In genomic region chr1:19043579-19044443, GRCh38 we compare ENCODE assay signal across 31 cellular contexts.
DNase-seq lines count a peak whose midpoint lies in the region; ATAC-seq, FAIRE-seq and TF ChIP-seq lines count a peak whose summit lies in the region.
"Had no signal": no experiment of that assay in that cellular context is flagged by ENCODE, and none has a peak within 500 bp of the region (broad histone marks: within the 10 kb centered on the region; RNA-seq: fewer than 3 reads in every experiment).

No MANE protein-coding gene starts in this region.

- peak; percentile 5 for DNase-seq in activated naive CD8-positive, alpha-beta T cell treated with anti-CD3 and anti-CD28 coated beads, Interleukin-2, amount 10 ng/mL, durations not matched to agents 7 days and 5 days
- DNase-seq in activated naive CD8-positive, alpha-beta T cell treated with anti-CD3 and anti-CD28 coated beads, Interleukin-2, amount 50 U/mL, for 24 hours = no peak
- DNase-seq in K562 (ENCODE audit: extremely low read depth in 1 of 4, low spot score in 3 of 4) (no peak), right lobe of liver (peak in 2 of 3 donors; percentile 13 to 46), tibial artery (peak; percentile 10 to 31), MCF 10A (ENCODE audit: unreplicated experiment) (no peak), H4 (ENCODE audit: low spot score) (no peak)
- DNase-seq in activated CD4-positive, alpha-beta T cell treated with anti-CD3 and anti-CD28 coated beads, Interleukin-2, amount 10 ng/mL, durations not matched to agents 24 days and 14 days = no peak
- DNase-seq: activated CD4-positive, alpha-beta T cell treated with anti-CD3 and anti-CD28 coated beads for 4 hours; activated T-cell treated with anti-CD3 and anti-CD28 coated beads, Interleukin-2, amount 50 U/mL, for 1 hour; CD8-positive, alpha-beta T cell; effector CD8-positive, alpha-beta T cell; immature natural killer cell; left colon; NCI-H1436 treated with DMSO at 0.1 percent for 48 hours; NCI-H345; nephron progenitor cell; SIG-M5; stimulated activated naive CD8-positive, alpha-beta T cell treated with anti-CD3 and anti-CD28 coated beads, Interleukin-15, amount 100 ng/mL, for 72 hours; SW 1271 had no signal

- no peaks in the 10 kb centered on the region for H3K36me3 ChIP-seq in K562 (ENCODE audit: control insufficient read depth, insufficient read depth, low read length)
- no peaks in the 10 kb centered on the region for H3K36me3 ChIP-seq in right lobe of liver
- no peaks in the 10 kb centered on the region for H3K36me3 ChIP-seq in tibial artery
- H3K36me3 ChIP-seq: breast epithelium, right atrium auricular region had no signal

- BruUV-seq in K562 (replicated peaks; lab: Mats Ljungman, UMichigan) (no TSS peak), MCF 10A (replicated peaks; lab: Mats Ljungman, UMichigan) (no TSS peak)

- H3K4me1 ChIP-seq in K562 (replicated peaks in 1 of 2; ENCODE audit: control insufficient read depth in 2 of 2, insufficient read depth in 2 of 2, low read length in 2 of 2) (no peaks in the 10 kb centered on the region; a peak in 1 of 5 replicates), right lobe of liver (peaks cover 0 to 41% (median 16%) of the 10 kb centered on the region in 4 donors), tibial artery (no peaks in the 10 kb centered on the region)
- H3K4me1 ChIP-seq: breast epithelium, parathyroid adenoma, right atrium auricular region had no signal

- H3K9ac ChIP-seq in K562 (ENCODE audit: insufficient read depth in 1 of 2, low read depth in 2 of 2, low read length in 2 of 2) = 0 out of 4 replicates have a peak overlapping the region, but pooled peaks of 1 of the 2 experiments have one; percentile 46
- H3K9ac ChIP-seq: parathyroid adenoma had no signal

- 5% methylated on average over 16 of the region's 16 CpGs for WGBS in K562 (ENCODE audit: insufficient coverage, low coverage, missing lambda C conversion rate)
- WGBS in right lobe of liver (ENCODE audit: insufficient coverage, low coverage, low lambda C conversion rate, missing lambda C conversion rate) = 46% methylated on average over 8 of the region's 16 CpGs

- peak in 1 of 2 experiments; percentile 17; a peak in 1 of 4 replicates for TF ChIP-seq RAD21 in K562 (CRISPR knock-in tag; conservative IDR thresholded peaks at IDR 0.05 in 1 of 2, IDR thresholded peaks at IDR 0.05 in 1 of 2)

- TF ChIP-seq CTCF in K562 (IDR thresholded peaks at IDR 0.05 in 2 of 3, conservative IDR thresholded peaks at IDR 0.05 in 1 of 3; ENCODE audit: insufficient read depth in 2 of 3, low read depth in 1 of 3, low read length in 3 of 3) (peak in 1 of 3 experiments; percentile 11; a peak in 1 of 6 replicates), right lobe of liver (IDR thresholded peaks at IDR 0.05) (no peak), tibial artery (IDR thresholded peaks at IDR 0.05) (no peak), MCF 10A (IDR thresholded peaks at IDR 0.05; ENCODE audit: unreplicated experiment) (no peak)

- H3K79me2 ChIP-seq in K562 (ENCODE audit: control insufficient read depth, insufficient read depth, low read length) = no peaks in the 10 kb centered on the region
- H3K79me2 ChIP-seq: hepatocyte, parathyroid adenoma had no signal

- peaks cover 33% of the 10 kb centered on the region for H3K27me3 Mint-ChIP-seq in activated naive CD8-positive, alpha-beta T cell treated with anti-CD3 and anti-CD28 coated beads, Interleukin-2, amount 10 ng/mL, durations not matched to agents 7 days and 5 days
- peaks cover 30% of the 10 kb centered on the region for H3K27me3 Mint-ChIP-seq in activated naive CD8-positive, alpha-beta T cell treated with anti-CD3 and anti-CD28 coated beads, Interleukin-2, amount 50 U/mL, for 24 hours
- H3K27me3 Mint-ChIP-seq in MCF 10A (ENCODE audit: insufficient read depth, unreplicated experiment) = peaks cover 19% of the 10 kb centered on the region
- peaks cover 21% of the 10 kb centered on the region for H3K27me3 Mint-ChIP-seq in activated CD4-positive, alpha-beta T cell treated with anti-CD3 and anti-CD28 coated beads, Interleukin-2, amount 10 ng/mL, durations not matched to agents 24 days and 14 days

- intact Hi-C loops in K562 (cut with micrococcal nuclease) = no loop called here
- intact Hi-C loops in right lobe of liver (cut with DNase I) = no loop called here
- intact Hi-C loops in tibial artery (cut with DNase I; ENCODE audit: low total_unique reads) = no loop called here
- intact Hi-C loops in MCF 10A (cut with micrococcal nuclease) = no loop called here
- intact Hi-C loops in activated CD4-positive, alpha-beta T cell treated with anti-CD3 and anti-CD28 coated beads, Interleukin-2, amount 10 ng/mL, durations not matched to agents 24 days and 14 days (cut with micrococcal nuclease) = no loop called here

- peaks cover 4% of the 10 kb centered on the region for H4K20me1 ChIP-seq in K562 (replicated peaks; ENCODE audit: control insufficient read depth, insufficient read depth, low read length)

- no peaks in the 10 kb centered on the region for H3K9me3 Mint-ChIP-seq in activated naive CD8-positive, alpha-beta T cell treated with anti-CD3 and anti-CD28 coated beads, Interleukin-2, amount 10 ng/mL, durations not matched to agents 7 days and 5 days
- H3K9me3 Mint-ChIP-seq in activated naive CD8-positive, alpha-beta T cell treated with anti-CD3 and anti-CD28 coated beads, Interleukin-2, amount 50 U/mL, for 24 hours = no peaks in the 10 kb centered on the region
- H3K9me3 Mint-ChIP-seq in MCF 10A (ENCODE audit: unreplicated experiment) = no peaks in the 10 kb centered on the region
- H3K9me3 Mint-ChIP-seq in activated CD4-positive, alpha-beta T cell treated with anti-CD3 and anti-CD28 coated beads, Interleukin-2, amount 10 ng/mL, durations not matched to agents 24 days and 14 days = no peaks in the 10 kb centered on the region
- H3K9me3 Mint-ChIP-seq: CD8-positive, alpha-beta T cell; immature natural killer cell; nephron progenitor cell; stimulated activated naive CD8-positive, alpha-beta T cell treated with anti-CD3 and anti-CD28 coated beads, Interleukin-15, amount 100 ng/mL, for 72 hours had no signal

- H3K27ac Mint-ChIP-seq in activated naive CD8-positive, alpha-beta T cell treated with anti-CD3 and anti-CD28 coated beads, Interleukin-2, amount 10 ng/mL, durations not matched to agents 7 days and 5 days = no peak overlapping the region
- no peak overlapping the region for H3K27ac Mint-ChIP-seq in activated naive CD8-positive, alpha-beta T cell treated with anti-CD3 and anti-CD28 coated beads, Interleukin-2, amount 50 U/mL, for 24 hours
- H3K27ac Mint-ChIP-seq in MCF 10A (ENCODE audit: low read depth, unreplicated experiment) = no peak overlapping the region
- no peak overlapping the region for H3K27ac Mint-ChIP-seq in activated CD4-positive, alpha-beta T cell treated with anti-CD3 and anti-CD28 coated beads, Interleukin-2, amount 10 ng/mL, durations not matched to agents 24 days and 14 days
- H3K27ac Mint-ChIP-seq: B cell; CD8-positive, alpha-beta T cell; immature natural killer cell; nephron progenitor cell; stimulated activated naive CD8-positive, alpha-beta T cell treated with anti-CD3 and anti-CD28 coated beads, Interleukin-15, amount 100 ng/mL, for 72 hours had no signal

- H3K9me3 ChIP-seq in K562 (replicated peaks; ENCODE audit: control insufficient read depth, insufficient read depth, low read depth, low read length) (no peaks in the 10 kb centered on the region), right lobe of liver (no peaks in the 10 kb centered on the region), tibial artery (no peaks in the 10 kb centered on the region)
- H3K9me3 ChIP-seq: breast epithelium, right atrium auricular region had no signal

- CTCF ChIA-PET in K562 (lab: Yijun Ruan, JAX; ENCODE audit: low intra/inter-chr PET ratio) = no interaction called here
- CTCF ChIA-PET in MCF 10A (lab: Yijun Ruan, JAX) = interaction anchor here (0.5 to 1.6 kb wide), 3 partner anchors 9 to 128 kb away, joined by 3 to 4 read pairs (median 4); no protein-coding TSS in a partner anchor

- TF ChIP-seq POLR2A in K562 (conservative IDR thresholded peaks at IDR 0.05) (no peak), right lobe of liver (IDR thresholded peaks at IDR 0.05) (no peak)

- H3K27ac ChIP-seq in K562 (ENCODE audit: extremely low read depth, low read depth, low read length) (no peak overlapping the region), right lobe of liver (peak overlapping the region in 1 of 3 donors; percentile 3), tibial artery (no peak overlapping the region)
- H3K27ac ChIP-seq: breast epithelium, epithelial cell of prostate, hepatocyte, parathyroid adenoma, right atrium auricular region, VCaP had no signal

- H3K4me3 Mint-ChIP-seq in activated naive CD8-positive, alpha-beta T cell treated with anti-CD3 and anti-CD28 coated beads, Interleukin-2, amount 10 ng/mL, durations not matched to agents 7 days and 5 days = no peak overlapping the region
- H3K4me3 Mint-ChIP-seq in activated naive CD8-positive, alpha-beta T cell treated with anti-CD3 and anti-CD28 coated beads, Interleukin-2, amount 50 U/mL, for 24 hours = no peak overlapping the region
- no peak overlapping the region for H3K4me3 Mint-ChIP-seq in MCF 10A (ENCODE audit: unreplicated experiment)
- H3K4me3 Mint-ChIP-seq in activated CD4-positive, alpha-beta T cell treated with anti-CD3 and anti-CD28 coated beads, Interleukin-2, amount 10 ng/mL, durations not matched to agents 24 days and 14 days = no peak overlapping the region
- H3K4me3 Mint-ChIP-seq: B cell; CD8-positive, alpha-beta T cell; nephron progenitor cell; stimulated activated naive CD8-positive, alpha-beta T cell treated with anti-CD3 and anti-CD28 coated beads, Interleukin-15, amount 100 ng/mL, for 72 hours had no signal

- in situ Hi-C loops in K562 (cut with MboI) = no loop called here

- no peaks in the 10 kb centered on the region for H3K36me3 Mint-ChIP-seq in activated naive CD8-positive, alpha-beta T cell treated with anti-CD3 and anti-CD28 coated beads, Interleukin-2, amount 10 ng/mL, durations not matched to agents 7 days and 5 days
- H3K36me3 Mint-ChIP-seq in activated naive CD8-positive, alpha-beta T cell treated with anti-CD3 and anti-CD28 coated beads, Interleukin-2, amount 50 U/mL, for 24 hours (ENCODE audit: low read depth) = no peaks in the 10 kb centered on the region
- H3K36me3 Mint-ChIP-seq in MCF 10A (ENCODE audit: insufficient read depth, unreplicated experiment) = no peaks in the 10 kb centered on the region
- H3K36me3 Mint-ChIP-seq in activated CD4-positive, alpha-beta T cell treated with anti-CD3 and anti-CD28 coated beads, Interleukin-2, amount 10 ng/mL, durations not matched to agents 24 days and 14 days (ENCODE audit: low read depth) = no peaks in the 10 kb centered on the region
- H3K36me3 Mint-ChIP-seq: CD8-positive, alpha-beta T cell; immature natural killer cell had no signal

- no peak for ATAC-seq in activated naive CD8-positive, alpha-beta T cell treated with anti-CD3 and anti-CD28 coated beads, Interleukin-2, amount 10 ng/mL, durations not matched to agents 7 days and 5 days (ENCODE audit: low read depth)
- no peak for ATAC-seq in activated naive CD8-positive, alpha-beta T cell treated with anti-CD3 and anti-CD28 coated beads, Interleukin-2, amount 50 U/mL, for 24 hours
- peak; percentile 25; the same call in 1 of the 3 replicates for ATAC-seq in K562
- no peak for ATAC-seq in right lobe of liver
- ATAC-seq: CD8-positive, alpha-beta T cell; HCT116; left colon; stimulated activated naive CD8-positive, alpha-beta T cell treated with anti-CD3 and anti-CD28 coated beads, Interleukin-15, amount 100 ng/mL, for 72 hours had no signal

- FAIRE-seq in K562 (lab: Jason Lieb, UNC) = no peak
- FAIRE-seq: colon, GM12878, RCC 7860 had no signal

- H2AFZ ChIP-seq in K562 (ENCODE audit: low read depth, low read length) = no peak overlapping the region
- H2AFZ ChIP-seq: hepatocyte, parathyroid adenoma had no signal

- POLR2A ChIA-PET in activated naive CD8-positive, alpha-beta T cell treated with anti-CD3 and anti-CD28 coated beads, Interleukin-2, amount 10 ng/mL, durations not matched to agents 7 days and 5 days (lab: Charles Lee) = no interaction called here
- POLR2A ChIA-PET in K562 (lab: Yijun Ruan, JAX) (interaction anchor here (0.6 to 1.2 kb wide), 5 partner anchors 9 to 278 kb away, joined by 3 read pairs; no protein-coding TSS in a partner anchor), MCF 10A (lab: Yijun Ruan, JAX) (no interaction called here)

- H3K4me1 Mint-ChIP-seq in activated naive CD8-positive, alpha-beta T cell treated with anti-CD3 and anti-CD28 coated beads, Interleukin-2, amount 10 ng/mL, durations not matched to agents 7 days and 5 days = no peaks in the 10 kb centered on the region
- H3K4me1 Mint-ChIP-seq in activated naive CD8-positive, alpha-beta T cell treated with anti-CD3 and anti-CD28 coated beads, Interleukin-2, amount 50 U/mL, for 24 hours = peaks cover 12% of the 10 kb centered on the region
- no peaks in the 10 kb centered on the region for H3K4me1 Mint-ChIP-seq in MCF 10A (ENCODE audit: insufficient read depth, unreplicated experiment)
- H3K4me1 Mint-ChIP-seq in activated CD4-positive, alpha-beta T cell treated with anti-CD3 and anti-CD28 coated beads, Interleukin-2, amount 10 ng/mL, durations not matched to agents 24 days and 14 days = no peaks in the 10 kb centered on the region
- H3K4me1 Mint-ChIP-seq: B cell had no signal

- H3K4me3 ChIP-seq in K562 (no peak overlapping the region), right lobe of liver (no peak overlapping the region), tibial artery (no peak overlapping the region)
- H3K4me3 ChIP-seq: breast epithelium, GM12878, hepatocyte, right atrium auricular region had no signal

- H3K27me3 ChIP-seq in K562 (ENCODE audit: control insufficient read depth in 2 of 2, insufficient read depth in 2 of 2, low read length in 2 of 2) (peaks cover 59 to 74% of the 10 kb centered on the region in 2 experiments), right lobe of liver (no peaks in the 10 kb centered on the region), tibial artery (peaks cover 0 to 50% of the 10 kb centered on the region in 2 donors)
- H3K27me3 ChIP-seq: breast epithelium, hepatocyte had no signal

- no peak overlapping the region for H3K4me2 ChIP-seq in K562 (ENCODE audit: insufficient read depth, low read length)
- H3K4me2 ChIP-seq: hepatocyte had no signal

- no peak for TF ChIP-seq EP300 in K562 (IDR thresholded peaks at IDR 0.05; ENCODE audit: low read length)

- no peaks in the 10 kb centered on the region for H3K9me1 ChIP-seq in K562 (ENCODE audit: control insufficient read depth, insufficient read depth, low read length)

Comparison
In these comparisons a context has a peak if more than half of its experiments do, and no peak if none do; other contexts are left out.
1. DNase-seq: peak in activated naive CD8-positive, alpha-beta T cell treated with anti-CD3 and anti-CD28 coated beads, Interleukin-2, amount 10 ng/mL, durations not matched to agents 7 days and 5 days (single experiment), right lobe of liver (2 of 3) and tibial artery (2 of 2); none in activated naive CD8-positive, alpha-beta T cell treated with anti-CD3 and anti-CD28 coated beads, Interleukin-2, amount 50 U/mL, for 24 hours (single experiment), K562 (0 of 4), MCF 10A (single experiment), H4 (single experiment) and activated CD4-positive, alpha-beta T cell treated with anti-CD3 and anti-CD28 coated beads, Interleukin-2, amount 10 ng/mL, durations not matched to agents 24 days and 14 days (single experiment).